In the genomic region with DNA sequence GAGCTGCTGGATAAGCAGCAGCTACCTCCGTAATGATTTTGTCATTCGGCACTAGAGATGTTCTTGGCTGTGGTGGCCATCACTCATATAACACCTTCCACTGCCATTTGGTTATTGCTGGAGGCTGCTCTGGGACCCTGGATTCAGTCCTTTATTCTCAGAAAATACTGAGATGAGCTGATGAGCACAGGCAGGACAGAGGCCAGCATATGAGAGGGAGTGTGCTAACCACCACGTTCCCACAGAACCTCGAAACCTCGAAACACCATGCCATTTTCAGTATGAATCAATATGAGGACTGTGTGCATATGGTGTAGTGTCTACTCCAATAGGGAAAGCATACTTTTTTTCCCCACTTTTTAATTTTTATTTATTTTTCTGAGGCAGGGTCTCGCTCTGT, we compare ENCODE assay signal across 12 cellular contexts. TPM values are rescaled to one million over a fixed set of nuclear protein-coding genes. Genes with fewer than 3 reads are reported as not detected.
DNase-seq lines count a peak whose midpoint lies in the region; ATAC-seq and TF ChIP-seq lines count a peak whose summit lies in the region.
"Had no signal": no experiment of that assay in that cellular context is flagged by ENCODE, and none has a peak within 500 bp of the region (broad histone marks: within the 10 kb centered on the region; RNA-seq: fewer than 3 reads in every experiment).

No MANE protein-coding gene starts in this region.

- no peaks in the 10 kb centered on the region for H3K9me3 Mint-ChIP-seq in activated T-helper 17 cell treated with anti-CD3 and anti-CD28 coated beads, Interleukin-2, amount 50 U/mL, for 72 hours
- H3K9me3 Mint-ChIP-seq in Caco-2 (ENCODE audit: unreplicated experiment), result no peaks in the 10 kb centered on the region

- H3K27me3 Mint-ChIP-seq in activated T-helper 17 cell treated with anti-CD3 and anti-CD28 coated beads, Interleukin-2, amount 50 U/mL, for 72 hours, result no peaks in the 10 kb centered on the region
- no peaks in the 10 kb centered on the region for H3K27me3 Mint-ChIP-seq in Caco-2 (ENCODE audit: insufficient read depth, unreplicated experiment)

- CTCF ChIA-PET in Caco-2 (lab: Charles Lee), result interaction anchor here (0.6 kb wide), 1 partner anchor 181 kb away, joined by 4 read pairs; no protein-coding TSS in a partner anchor

- POLR2A ChIA-PET in Caco-2 (lab: Charles Lee), result no interaction called here

- H3K4me3 ChIP-seq in Caco-2 (ENCODE audit: low read depth, low read length), result no peak overlapping the region
- H3K4me3 ChIP-seq: cardiac muscle cell, SJCRH30 had no signal

- ATAC-seq in GM18502 (IDR thresholded peaks at IDR 0.05; ENCODE audit: poor library complexity, unreplicated experiment) (peak; percentile 89), GM19395 (IDR thresholded peaks at IDR 0.05; ENCODE audit: unreplicated experiment) (peak; percentile 82), HG03025 (IDR thresholded peaks at IDR 0.05; ENCODE audit: low FRiP score, unreplicated experiment) (peak; percentile 74), omental fat pad (ENCODE audit: low FRiP score) (no peak)
- ATAC-seq in activated T-helper 17 cell treated with anti-CD3 and anti-CD28 coated beads, Interleukin-2, amount 50 U/mL, for 72 hours (replicated peaks), result peak; percentile 61
- ATAC-seq: sciatic nerve had no signal

- intact Hi-C loops in Caco-2 (cut with micrococcal nuclease; ENCODE audit: unreplicated experiment), result no loop called here

- H3K4me1 ChIP-seq in Caco-2, result no peaks in the 10 kb centered on the region

- no peak for DNase-seq in central memory CD4-positive, alpha-beta T cell
- DNase-seq in Caco-2 (no peak), omental fat pad (ENCODE audit: low spot score) (no peak), mesenteric fat pad (ENCODE audit: low spot score) (no peak)
- DNase-seq: NCI-H2171, SJCRH30 had no signal

- H3K36me3 Mint-ChIP-seq in activated T-helper 17 cell treated with anti-CD3 and anti-CD28 coated beads, Interleukin-2, amount 50 U/mL, for 72 hours (ENCODE audit: low read depth), result peaks cover 91% of the 10 kb centered on the region
- peaks cover 33% of the 10 kb centered on the region for H3K36me3 Mint-ChIP-seq in Caco-2 (ENCODE audit: insufficient read depth, unreplicated experiment)

- H3K36me3 ChIP-seq in Caco-2 (ENCODE audit: control insufficient read depth, insufficient read depth, low read length), result no peaks in the 10 kb centered on the region; the same call in 1 of the 2 replicates
- H3K36me3 ChIP-seq: cardiac muscle cell had no signal

- peak overlapping the region; percentile 39 for H3K4me3 Mint-ChIP-seq in activated T-helper 17 cell treated with anti-CD3 and anti-CD28 coated beads, Interleukin-2, amount 50 U/mL, for 72 hours
- no peak overlapping the region for H3K4me3 Mint-ChIP-seq in Caco-2 (ENCODE audit: unreplicated experiment)

- H3K27ac Mint-ChIP-seq in activated T-helper 17 cell treated with anti-CD3 and anti-CD28 coated beads, Interleukin-2, amount 50 U/mL, for 72 hours, result peak overlapping the region; percentile 59
- no peak overlapping the region for H3K27ac Mint-ChIP-seq in Caco-2 (ENCODE audit: unreplicated experiment)

- peaks cover 35% of the 10 kb centered on the region for H3K4me1 Mint-ChIP-seq in activated T-helper 17 cell treated with anti-CD3 and anti-CD28 coated beads, Interleukin-2, amount 50 U/mL, for 72 hours
- H3K4me1 Mint-ChIP-seq in Caco-2 (ENCODE audit: low read depth, unreplicated experiment), result no peaks in the 10 kb centered on the region

- TF ChIP-seq CTCF in Caco-2 (IDR thresholded peaks at IDR 0.05; ENCODE audit: insufficient read depth in 1 of 2, low read depth in 1 of 2, low read length in 1 of 2, severe bottlenecking in 1 of 2, unreplicated experiment in 1 of 2), result no peak
- TF ChIP-seq CTCF in omental fat pad (IDR thresholded peaks at IDR 0.05), result no peak

- no peaks in the 10 kb centered on the region for H3K9me3 ChIP-seq in Caco-2
- H3K9me3 ChIP-seq: SJCRH30 had no signal

- BruUV-seq in Caco-2 (replicated peaks; lab: Mats Ljungman, UMichigan), result no TSS peak

- H3K27me3 ChIP-seq in Caco-2 (replicated peaks; ENCODE audit: control insufficient read depth, insufficient read depth, low read length), result no peaks in the 10 kb centered on the region
- H3K27me3 ChIP-seq: cardiac muscle cell, SJCRH30 had no signal

RNA-seq across cellular contexts. Expression of a gene that starts 56.6 kb away (rescaled TPM):
- 100 to 1,000 TPM in 1 of 2 donors, 10 to 100 TPM in 1; 71.2 to 145 TPM for total RNA-seq in activated T-helper 17 cell treated with anti-CD3 and anti-CD28 coated beads, Interleukin-2, amount 50 U/mL, for 72 hours
- total RNA-seq in Caco-2 (2022) (62.9 and 69.4 TPM in 2 replicates), omental fat pad (10 to 100 TPM in 2 of 4 donors, 1 to 10 TPM in 2; 2.1 to 18.0 (median 9.1) TPM), mesenteric fat pad (9.4 TPM)

RNA-seq across cellular contexts. Expression of a gene that starts 59.0 kb away (rescaled TPM):
- total RNA-seq in activated T-helper 17 cell treated with anti-CD3 and anti-CD28 coated beads, Interleukin-2, amount 50 U/mL, for 72 hours, result under 1 TPM; 0.65 to 0.90 TPM
- total RNA-seq in Caco-2 (2022) (0.81 and 0.86 TPM in 2 replicates), omental fat pad (1 to 10 TPM in 1 of 4 donors, under 1 TPM in 2, not detected in 1; 0.63 to 1.2 (median 0.84) TPM), mesenteric fat pad (not detected)
- total RNA-seq: SJCRH30 had no signal
